1 cellular context compared by ENCODE assay signal in the genomic region with DNA sequence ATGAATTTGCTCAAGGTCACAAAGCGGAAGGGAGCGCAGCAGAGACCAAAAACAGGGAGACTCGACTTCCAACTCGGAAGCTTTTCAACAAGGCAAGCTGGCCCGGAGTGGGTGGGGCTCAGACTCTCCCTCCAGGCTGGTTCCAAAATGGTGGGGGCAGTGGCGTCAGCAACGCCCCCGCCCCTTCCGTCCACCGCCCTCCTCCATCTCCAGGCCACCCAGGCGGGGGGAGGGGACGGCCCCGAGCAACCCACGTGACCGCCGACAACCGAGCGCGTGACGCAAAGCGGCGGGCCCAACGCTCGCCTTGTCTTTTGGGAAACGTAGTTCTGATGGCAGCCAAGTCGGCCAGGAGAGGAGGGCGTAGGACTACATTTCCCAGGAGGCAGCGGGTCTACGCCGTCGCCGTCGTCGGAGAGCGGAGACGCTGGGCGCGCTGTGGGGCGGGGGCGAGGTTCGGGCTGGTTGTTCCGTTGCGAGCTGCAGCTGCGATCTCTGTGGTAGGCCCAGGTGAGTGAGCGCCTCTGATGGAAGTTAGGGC.
TF ChIP-seq lines count a peak whose summit lies in the region.

A gene with protein sequence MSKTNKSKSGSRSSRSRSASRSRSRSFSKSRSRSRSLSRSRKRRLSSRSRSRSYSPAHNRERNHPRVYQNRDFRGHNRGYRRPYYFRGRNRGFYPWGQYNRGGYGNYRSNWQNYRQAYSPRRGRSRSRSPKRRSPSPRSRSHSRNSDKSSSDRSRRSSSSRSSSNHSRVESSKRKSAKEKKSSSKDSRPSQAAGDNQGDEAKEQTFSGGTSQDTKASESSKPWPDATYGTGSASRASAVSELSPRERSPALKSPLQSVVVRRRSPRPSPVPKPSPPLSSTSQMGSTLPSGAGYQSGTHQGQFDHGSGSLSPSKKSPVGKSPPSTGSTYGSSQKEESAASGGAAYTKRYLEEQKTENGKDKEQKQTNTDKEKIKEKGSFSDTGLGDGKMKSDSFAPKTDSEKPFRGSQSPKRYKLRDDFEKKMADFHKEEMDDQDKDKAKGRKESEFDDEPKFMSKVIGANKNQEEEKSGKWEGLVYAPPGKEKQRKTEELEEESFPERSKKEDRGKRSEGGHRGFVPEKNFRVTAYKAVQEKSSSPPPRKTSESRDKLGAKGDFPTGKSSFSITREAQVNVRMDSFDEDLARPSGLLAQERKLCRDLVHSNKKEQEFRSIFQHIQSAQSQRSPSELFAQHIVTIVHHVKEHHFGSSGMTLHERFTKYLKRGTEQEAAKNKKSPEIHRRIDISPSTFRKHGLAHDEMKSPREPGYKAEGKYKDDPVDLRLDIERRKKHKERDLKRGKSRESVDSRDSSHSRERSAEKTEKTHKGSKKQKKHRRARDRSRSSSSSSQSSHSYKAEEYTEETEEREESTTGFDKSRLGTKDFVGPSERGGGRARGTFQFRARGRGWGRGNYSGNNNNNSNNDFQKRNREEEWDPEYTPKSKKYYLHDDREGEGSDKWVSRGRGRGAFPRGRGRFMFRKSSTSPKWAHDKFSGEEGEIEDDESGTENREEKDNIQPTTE (plus strand): TSS at position 448 of the 541 bp plus-strand sequence. CDS start 58,121 bp downstream, outside the sequence.

TF ChIP-seq in K562, 482 proteins besides CTCF, POLR2A, EP300 and RAD21 (continued from another document and continues in another):
- peak; percentile 14 for TF ChIP-seq KDM2B (CRISPR knock-in tag; IDR thresholded peaks at IDR 0.05)
- no peak for TF ChIP-seq NBN (IDR thresholded peaks at IDR 0.05; ENCODE audit: low read depth)
- no peak for TF ChIP-seq DDX20 (tag; IDR thresholded peaks at IDR 0.05; ENCODE audit: low read depth)
- peak; percentile 75 for TF ChIP-seq ATF1 (CRISPR knock-in tag; IDR thresholded peaks at IDR 0.05)
- peak; percentile 99 for TF ChIP-seq ATF1 (tag; IDR thresholded peaks at IDR 0.05)
- no peak for TF ChIP-seq ZNF282 (CRISPR knock-in tag; IDR thresholded peaks at IDR 0.05)
- TF ChIP-seq, protein P1, sequence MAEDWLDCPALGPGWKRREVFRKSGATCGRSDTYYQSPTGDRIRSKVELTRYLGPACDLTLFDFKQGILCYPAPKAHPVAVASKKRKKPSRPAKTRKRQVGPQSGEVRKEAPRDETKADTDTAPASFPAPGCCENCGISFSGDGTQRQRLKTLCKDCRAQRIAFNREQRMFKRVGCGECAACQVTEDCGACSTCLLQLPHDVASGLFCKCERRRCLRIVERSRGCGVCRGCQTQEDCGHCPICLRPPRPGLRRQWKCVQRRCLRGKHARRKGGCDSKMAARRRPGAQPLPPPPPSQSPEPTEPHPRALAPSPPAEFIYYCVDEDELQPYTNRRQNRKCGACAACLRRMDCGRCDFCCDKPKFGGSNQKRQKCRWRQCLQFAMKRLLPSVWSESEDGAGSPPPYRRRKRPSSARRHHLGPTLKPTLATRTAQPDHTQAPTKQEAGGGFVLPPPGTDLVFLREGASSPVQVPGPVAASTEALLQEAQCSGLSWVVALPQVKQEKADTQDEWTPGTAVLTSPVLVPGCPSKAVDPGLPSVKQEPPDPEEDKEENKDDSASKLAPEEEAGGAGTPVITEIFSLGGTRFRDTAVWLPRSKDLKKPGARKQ (CRISPR knock-in tag; IDR thresholded peaks at IDR 0.05): no peak
- peak; percentile 72 to 79 for TF ChIP-seq NRF1 (conservative IDR thresholded peaks at IDR 0.05 in 1 of 2, IDR thresholded peaks at IDR 0.05 in 1 of 2)
- no peak for TF ChIP-seq OTX1 (CRISPR knock-in tag; IDR thresholded peaks at IDR 0.05)
- TF ChIP-seq KDM4B (IDR thresholded peaks at IDR 0.05; ENCODE audit: borderline replicate concordance in 2 of 2, low read depth in 1 of 2): peak in 1 of 2 experiments; percentile 93; a peak in 2 of 4 replicates
- peak; percentile 54 for TF ChIP-seq PHF20 (IDR thresholded peaks at IDR 0.05; ENCODE audit: partially characterized antibody)
- TF ChIP-seq POLR2G (IDR thresholded peaks at IDR 0.05; ENCODE audit: low read depth, low read length): peak; percentile 96
- TF ChIP-seq TBP (optimal IDR thresholded peaks at IDR 0.05; ENCODE audit: low read depth, low read length): peak; percentile 83
- no peak for TF ChIP-seq NCOR1 (IDR thresholded peaks at IDR 0.05)
- TF ChIP-seq YBX1 (IDR thresholded peaks at IDR 0.05): no peak
- peak; percentile 94 for TF ChIP-seq MTA1 (IDR thresholded peaks at IDR 0.05; ENCODE audit: borderline replicate concordance)
- TF ChIP-seq PTBP1 (IDR thresholded peaks at IDR 0.05; ENCODE audit: low read depth, low read length): no peak
- no peak for TF ChIP-seq ZNF23 (CRISPR knock-in tag; IDR thresholded peaks at IDR 0.05)
- TF ChIP-seq EHMT2 (IDR thresholded peaks at IDR 0.05): no peak
- TF ChIP-seq HNRNPK (IDR thresholded peaks at IDR 0.05; ENCODE audit: low read depth, low read length, poor library complexity, severe bottlenecking): no peak
- no peak for TF ChIP-seq MECOM (CRISPR knock-in tag; IDR thresholded peaks at IDR 0.05)
- TF ChIP-seq, protein P2, sequence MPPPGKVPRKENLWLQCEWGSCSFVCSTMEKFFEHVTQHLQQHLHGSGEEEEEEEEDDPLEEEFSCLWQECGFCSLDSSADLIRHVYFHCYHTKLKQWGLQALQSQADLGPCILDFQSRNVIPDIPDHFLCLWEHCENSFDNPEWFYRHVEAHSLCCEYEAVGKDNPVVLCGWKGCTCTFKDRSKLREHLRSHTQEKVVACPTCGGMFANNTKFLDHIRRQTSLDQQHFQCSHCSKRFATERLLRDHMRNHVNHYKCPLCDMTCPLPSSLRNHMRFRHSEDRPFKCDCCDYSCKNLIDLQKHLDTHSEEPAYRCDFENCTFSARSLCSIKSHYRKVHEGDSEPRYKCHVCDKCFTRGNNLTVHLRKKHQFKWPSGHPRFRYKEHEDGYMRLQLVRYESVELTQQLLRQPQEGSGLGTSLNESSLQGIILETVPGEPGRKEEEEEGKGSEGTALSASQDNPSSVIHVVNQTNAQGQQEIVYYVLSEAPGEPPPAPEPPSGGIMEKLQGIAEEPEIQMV (tag; conservative IDR thresholded peaks at IDR 0.05; ENCODE audit: low read depth): no peak
- TF ChIP-seq SOX6 (IDR thresholded peaks at IDR 0.05): peak; percentile 50; the same call in 1 of the 2 replicates
- TF ChIP-seq, protein P3, sequence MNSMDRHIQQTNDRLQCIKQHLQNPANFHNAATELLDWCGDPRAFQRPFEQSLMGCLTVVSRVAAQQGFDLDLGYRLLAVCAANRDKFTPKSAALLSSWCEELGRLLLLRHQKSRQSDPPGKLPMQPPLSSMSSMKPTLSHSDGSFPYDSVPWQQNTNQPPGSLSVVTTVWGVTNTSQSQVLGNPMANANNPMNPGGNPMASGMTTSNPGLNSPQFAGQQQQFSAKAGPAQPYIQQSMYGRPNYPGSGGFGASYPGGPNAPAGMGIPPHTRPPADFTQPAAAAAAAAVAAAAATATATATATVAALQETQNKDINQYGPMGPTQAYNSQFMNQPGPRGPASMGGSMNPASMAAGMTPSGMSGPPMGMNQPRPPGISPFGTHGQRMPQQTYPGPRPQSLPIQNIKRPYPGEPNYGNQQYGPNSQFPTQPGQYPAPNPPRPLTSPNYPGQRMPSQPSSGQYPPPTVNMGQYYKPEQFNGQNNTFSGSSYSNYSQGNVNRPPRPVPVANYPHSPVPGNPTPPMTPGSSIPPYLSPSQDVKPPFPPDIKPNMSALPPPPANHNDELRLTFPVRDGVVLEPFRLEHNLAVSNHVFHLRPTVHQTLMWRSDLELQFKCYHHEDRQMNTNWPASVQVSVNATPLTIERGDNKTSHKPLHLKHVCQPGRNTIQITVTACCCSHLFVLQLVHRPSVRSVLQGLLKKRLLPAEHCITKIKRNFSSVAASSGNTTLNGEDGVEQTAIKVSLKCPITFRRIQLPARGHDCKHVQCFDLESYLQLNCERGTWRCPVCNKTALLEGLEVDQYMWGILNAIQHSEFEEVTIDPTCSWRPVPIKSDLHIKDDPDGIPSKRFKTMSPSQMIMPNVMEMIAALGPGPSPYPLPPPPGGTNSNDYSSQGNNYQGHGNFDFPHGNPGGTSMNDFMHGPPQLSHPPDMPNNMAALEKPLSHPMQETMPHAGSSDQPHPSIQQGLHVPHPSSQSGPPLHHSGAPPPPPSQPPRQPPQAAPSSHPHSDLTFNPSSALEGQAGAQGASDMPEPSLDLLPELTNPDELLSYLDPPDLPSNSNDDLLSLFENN (IDR thresholded peaks at IDR 0.05; ENCODE audit: low read depth in 2 of 2, low read length in 2 of 2): peak in 1 of 2 experiments; percentile 40; a peak in 2 of 4 replicates
- TF ChIP-seq ZNF12 (CRISPR knock-in tag; IDR thresholded peaks at IDR 0.05): no peak
- TF ChIP-seq BRD4 (IDR thresholded peaks at IDR 0.05): no peak
- TF ChIP-seq GATAD2A (IDR thresholded peaks at IDR 0.05): no peak
- TF ChIP-seq RCOR1 (IDR thresholded peaks at IDR 0.05; ENCODE audit: borderline replicate concordance in 1 of 2, low read depth in 2 of 2, low read length in 2 of 2): peak in 1 of 2 experiments; percentile 75; a peak in 2 of 4 replicates
- TF ChIP-seq RBM25 (IDR thresholded peaks at IDR 0.05; ENCODE audit: low read depth, low read length, severe bottlenecking): no peak
- TF ChIP-seq SETDB1 (IDR thresholded peaks at IDR 0.05; ENCODE audit: low read length): no peak
- TF ChIP-seq, protein P4, sequence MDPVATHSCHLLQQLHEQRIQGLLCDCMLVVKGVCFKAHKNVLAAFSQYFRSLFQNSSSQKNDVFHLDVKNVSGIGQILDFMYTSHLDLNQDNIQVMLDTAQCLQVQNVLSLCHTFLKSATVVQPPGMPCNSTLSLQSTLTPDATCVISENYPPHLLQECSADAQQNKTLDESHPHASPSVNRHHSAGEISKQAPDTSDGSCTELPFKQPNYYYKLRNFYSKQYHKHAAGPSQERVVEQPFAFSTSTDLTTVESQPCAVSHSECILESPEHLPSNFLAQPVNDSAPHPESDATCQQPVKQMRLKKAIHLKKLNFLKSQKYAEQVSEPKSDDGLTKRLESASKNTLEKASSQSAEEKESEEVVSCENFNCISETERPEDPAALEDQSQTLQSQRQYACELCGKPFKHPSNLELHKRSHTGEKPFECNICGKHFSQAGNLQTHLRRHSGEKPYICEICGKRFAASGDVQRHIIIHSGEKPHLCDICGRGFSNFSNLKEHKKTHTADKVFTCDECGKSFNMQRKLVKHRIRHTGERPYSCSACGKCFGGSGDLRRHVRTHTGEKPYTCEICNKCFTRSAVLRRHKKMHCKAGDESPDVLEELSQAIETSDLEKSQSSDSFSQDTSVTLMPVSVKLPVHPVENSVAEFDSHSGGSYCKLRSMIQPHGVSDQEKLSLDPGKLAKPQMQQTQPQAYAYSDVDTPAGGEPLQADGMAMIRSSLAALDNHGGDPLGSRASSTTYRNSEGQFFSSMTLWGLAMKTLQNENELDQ (CRISPR knock-in tag; IDR thresholded peaks at IDR 0.05; ENCODE audit: borderline replicate concordance): no peak
- TF ChIP-seq HIVEP1 (CRISPR knock-in tag; IDR thresholded peaks at IDR 0.05): no peak
- TF ChIP-seq, protein P5, sequence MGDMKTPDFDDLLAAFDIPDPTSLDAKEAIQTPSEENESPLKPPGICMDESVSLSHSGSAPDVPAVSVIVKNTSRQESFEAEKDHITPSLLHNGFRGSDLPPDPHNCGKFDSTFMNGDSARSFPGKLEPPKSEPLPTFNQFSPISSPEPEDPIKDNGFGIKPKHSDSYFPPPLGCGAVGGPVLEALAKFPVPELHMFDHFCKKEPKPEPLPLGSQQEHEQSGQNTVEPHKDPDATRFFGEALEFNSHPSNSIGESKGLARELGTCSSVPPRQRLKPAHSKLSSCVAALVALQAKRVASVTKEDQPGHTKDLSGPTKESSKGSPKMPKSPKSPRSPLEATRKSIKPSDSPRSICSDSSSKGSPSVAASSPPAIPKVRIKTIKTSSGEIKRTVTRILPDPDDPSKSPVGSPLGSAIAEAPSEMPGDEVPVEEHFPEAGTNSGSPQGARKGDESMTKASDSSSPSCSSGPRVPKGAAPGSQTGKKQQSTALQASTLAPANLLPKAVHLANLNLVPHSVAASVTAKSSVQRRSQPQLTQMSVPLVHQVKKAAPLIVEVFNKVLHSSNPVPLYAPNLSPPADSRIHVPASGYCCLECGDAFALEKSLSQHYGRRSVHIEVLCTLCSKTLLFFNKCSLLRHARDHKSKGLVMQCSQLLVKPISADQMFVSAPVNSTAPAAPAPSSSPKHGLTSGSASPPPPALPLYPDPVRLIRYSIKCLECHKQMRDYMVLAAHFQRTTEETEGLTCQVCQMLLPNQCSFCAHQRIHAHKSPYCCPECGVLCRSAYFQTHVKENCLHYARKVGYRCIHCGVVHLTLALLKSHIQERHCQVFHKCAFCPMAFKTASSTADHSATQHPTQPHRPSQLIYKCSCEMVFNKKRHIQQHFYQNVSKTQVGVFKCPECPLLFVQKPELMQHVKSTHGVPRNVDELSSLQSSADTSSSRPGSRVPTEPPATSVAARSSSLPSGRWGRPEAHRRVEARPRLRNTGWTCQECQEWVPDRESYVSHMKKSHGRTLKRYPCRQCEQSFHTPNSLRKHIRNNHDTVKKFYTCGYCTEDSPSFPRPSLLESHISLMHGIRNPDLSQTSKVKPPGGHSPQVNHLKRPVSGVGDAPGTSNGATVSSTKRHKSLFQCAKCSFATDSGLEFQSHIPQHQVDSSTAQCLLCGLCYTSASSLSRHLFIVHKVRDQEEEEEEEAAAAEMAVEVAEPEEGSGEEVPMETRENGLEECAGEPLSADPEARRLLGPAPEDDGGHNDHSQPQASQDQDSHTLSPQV (IDR thresholded peaks at IDR 0.05): peak; percentile 20; the same call in 1 of the 2 replicates
- no peak for TF ChIP-seq SMAD3 (CRISPR knock-in tag; conservative IDR thresholded peaks at IDR 0.05)
- TF ChIP-seq, protein P6, sequence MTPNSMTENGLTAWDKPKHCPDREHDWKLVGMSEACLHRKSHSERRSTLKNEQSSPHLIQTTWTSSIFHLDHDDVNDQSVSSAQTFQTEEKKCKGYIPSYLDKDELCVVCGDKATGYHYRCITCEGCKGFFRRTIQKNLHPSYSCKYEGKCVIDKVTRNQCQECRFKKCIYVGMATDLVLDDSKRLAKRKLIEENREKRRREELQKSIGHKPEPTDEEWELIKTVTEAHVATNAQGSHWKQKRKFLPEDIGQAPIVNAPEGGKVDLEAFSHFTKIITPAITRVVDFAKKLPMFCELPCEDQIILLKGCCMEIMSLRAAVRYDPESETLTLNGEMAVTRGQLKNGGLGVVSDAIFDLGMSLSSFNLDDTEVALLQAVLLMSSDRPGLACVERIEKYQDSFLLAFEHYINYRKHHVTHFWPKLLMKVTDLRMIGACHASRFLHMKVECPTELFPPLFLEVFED (CRISPR knock-in tag; conservative IDR thresholded peaks at IDR 0.05): no peak
- TF ChIP-seq POLR3A (IDR thresholded peaks at IDR 0.05; ENCODE audit: borderline replicate concordance, extremely low read depth, insufficient read depth, insufficient read length): no peak
- TF ChIP-seq TAF15 (IDR thresholded peaks at IDR 0.05; ENCODE audit: low read depth, low read length): no peak
- TF ChIP-seq NR1H2 (CRISPR knock-in tag; IDR thresholded peaks at IDR 0.05): no peak
- TF ChIP-seq MCM7 (IDR thresholded peaks at IDR 0.05): no peak
- no peak for TF ChIP-seq ARID2 (IDR thresholded peaks at IDR 0.05)
- TF ChIP-seq ZC3H4 (CRISPR knock-in tag; IDR thresholded peaks at IDR 0.05; ENCODE audit: borderline replicate concordance): no peak
- no peak for TF ChIP-seq PYGO2 (tag; IDR thresholded peaks at IDR 0.05)
- no peak for TF ChIP-seq U2AF1 (optimal IDR thresholded peaks at IDR 0.05; ENCODE audit: low read depth, low read length)
- TF ChIP-seq PRPF4 (IDR thresholded peaks at IDR 0.05; ENCODE audit: insufficient read depth, low read depth, low read length, poor library complexity, severe bottlenecking): peak; percentile 65
- no peak; a peak in 1 of 4 replicates for TF ChIP-seq TEAD1 (CRISPR knock-in tag; IDR thresholded peaks at IDR 0.05)
